ENCODE assay signal across 1 cellular context in genomic region chr2:13006829-13007715, GRCh38.
A peak's percentile ranks its signal among the peaks of the same experiment; 100 is the strongest.
TF ChIP-seq lines count a peak whose summit lies in the region.

No MANE protein-coding gene starts in this region.

TF ChIP-seq in GM23338, 12 proteins besides CTCF, POLR2A, EP300 and RAD21:
- TF ChIP-seq ZNF462 (CRISPR knock-in tag; IDR thresholded peaks at IDR 0.05) (0 out of 2 replicates have a peak, but pooled peaks have one; percentile 22), EZH2 (IDR thresholded peaks at IDR 0.05; ENCODE audit: low read depth, unreplicated experiment) (no peak), ZNF114 (CRISPR knock-in tag; IDR thresholded peaks at IDR 0.05) (no peak), REST (IDR thresholded peaks at IDR 0.05; ENCODE audit: unreplicated experiment) (no peak)
